ENCODE assay signal across 17 cellular contexts in genomic region chr21:36163780-36164426, GRCh38. TPM values are rescaled to one million over a fixed set of nuclear protein-coding genes. Genes with fewer than 3 reads are reported as not detected.
A peak's percentile ranks its signal among the peaks of the same experiment; 100 is the strongest.
DNase-seq lines count a peak whose midpoint lies in the region; ATAC-seq, FAIRE-seq and TF ChIP-seq lines count a peak whose summit lies in the region.
"Had no signal": no experiment of that assay in that cellular context is flagged by ENCODE, and none has a peak within 500 bp of the region (broad histone marks: within the 10 kb centered on the region; RNA-seq: fewer than 3 reads in every experiment).

No MANE protein-coding gene starts in this region.

- H3K4me1 ChIP-seq in GM12878 (ENCODE audit: control insufficient read depth, insufficient read depth, low read length) (no peaks in the 10 kb centered on the region), transverse colon (peaks cover 6 to 56% (median 31%) of the 10 kb centered on the region in 4 donors)

- no peak overlapping the region for H3K4me3 ChIP-seq in GM12878
- no peak overlapping the region for H3K4me3 ChIP-seq in transverse colon
- H3K4me3 ChIP-seq: esophagus squamous epithelium, ovary had no signal

- H2AFZ ChIP-seq in GM12878 (ENCODE audit: control insufficient read depth, low read depth, low read length), result no peak overlapping the region

- H3K27me3 ChIP-seq in GM12878 (replicated peaks in 1 of 2; ENCODE audit: control insufficient read depth in 2 of 2, insufficient read depth in 2 of 2, low read length in 1 of 2) (no peaks in the 10 kb centered on the region), transverse colon (no peaks in the 10 kb centered on the region)
- H3K27me3 ChIP-seq: esophagus squamous epithelium, ovary had no signal

- FAIRE-seq in GM12878 (lab: Jason Lieb, UNC), result peak; percentile 13
- FAIRE-seq: GM18507, TTC549 had no signal

- CTCF ChIA-PET in GM12878 (lab: Yijun Ruan, JAX), result interaction anchor here (0.5 to 2.0 kb wide), 5 partner anchors 20 to 167 kb away, joined by 3 to 5 read pairs (median 3); no protein-coding TSS in a partner anchor

- no peak for TF ChIP-seq RAD21 in GM12878 (IDR thresholded peaks at IDR 0.05; ENCODE audit: insufficient read depth, low read depth, low read length)

- POLR2A ChIA-PET in GM12878 (lab: Charles Lee), result no interaction called here

- H4K20me1 ChIP-seq in GM12878 (ENCODE audit: control insufficient read depth, insufficient read depth), result no peaks in the 10 kb centered on the region

- ATAC-seq in GM12878 (no peak), GM21737 (IDR thresholded peaks at IDR 0.05; ENCODE audit: unreplicated experiment) (no peak), HG03342 (IDR thresholded peaks at IDR 0.05; ENCODE audit: unreplicated experiment) (no peak), GM19455 (IDR thresholded peaks at IDR 0.05; ENCODE audit: unreplicated experiment) (no peak)

- in situ Hi-C loops in GM12878 (cut with MboI) (no loop called here), transverse colon (cut with MboI; ENCODE audit: low pct_ligation_motif_present in 1 of 4, low pct_unique_long_range_greater_than_20kb in 1 of 4, low sequenced_read_pairs in 3 of 4) (no loop called here)

- H3K9ac ChIP-seq in GM12878 (ENCODE audit: control insufficient read depth, insufficient read depth, low read length), result no peak overlapping the region

- SMC1A ChIA-PET in GM12878 (lab: Charles Lee; ENCODE audit: uncharacterized antibody, unreplicated experiment), result interaction anchor here (0.6 kb wide), 1 partner anchor 837 kb away, joined by 3 read pairs; no protein-coding TSS in a partner anchor

- DNase-seq in SKM-1 treated with dmso at 0.1 percent for 144 hours (lab: John Stamatoyannopoulos, UW; ENCODE audit: unreplicated experiment) (peak; percentile 62), SKM-1 (lab: John Stamatoyannopoulos, UW; ENCODE audit: unreplicated experiment) (no peak), NCI-H2107 (lab: John Stamatoyannopoulos, UW) (peak; percentile 49), GM12878 (ENCODE audit: low read depth, low spot score) (no peak), transverse colon (no peak)
- DNase-seq: cerebellar nuclear complex; esophagus squamous epithelium; HCEC 1CT; mammary epithelial cell; NCI-H187 treated with DMSO at 0.1 percent for 48 hours; ovary; stimulated activated CD4-positive, alpha-beta T cell treated with anti-CD3 and anti-CD28 coated beads, Interleukin-1b, Interleukin-23, amount 100 ng/mL, for 48 hours had no signal

- no peaks in the 10 kb centered on the region for H3K36me3 ChIP-seq in GM12878 (ENCODE audit: control insufficient read depth in 2 of 2, insufficient read depth in 2 of 2, low read length in 1 of 2)
- peaks cover 0 to 9% (median 4%) of the 10 kb centered on the region in 4 donors for H3K36me3 ChIP-seq in transverse colon
- H3K36me3 ChIP-seq: ovary had no signal

- TF ChIP-seq CTCF in GM12878 (IDR thresholded peaks at IDR 0.05 in 2 of 3, conservative IDR thresholded peaks at IDR 0.05 in 1 of 3; ENCODE audit: control insufficient read depth in 2 of 3, extremely low read depth in 1 of 3, insufficient read depth in 1 of 3, low read depth in 3 of 3, low read length in 3 of 3) (no peak), transverse colon (IDR thresholded peaks at IDR 0.05) (no peak)

- H3K4me2 ChIP-seq in GM12878 (ENCODE audit: control insufficient read depth, insufficient read depth), result no peak overlapping the region

- no peaks in the 10 kb centered on the region for H3K79me2 ChIP-seq in GM12878 (ENCODE audit: control insufficient read depth, insufficient read depth, low read length)

- H3K27ac ChIP-seq in GM12878 (ENCODE audit: control insufficient read depth, insufficient read depth) (no peak overlapping the region), transverse colon (peak overlapping the region; percentile 50 to 72 (median 56))
- H3K27ac ChIP-seq: esophagus squamous epithelium, ovary had no signal

- no peaks in the 10 kb centered on the region for H3K9me3 ChIP-seq in GM12878 (replicated peaks; ENCODE audit: control insufficient read depth, insufficient read depth, low read length)
- H3K9me3 ChIP-seq in transverse colon, result no peaks in the 10 kb centered on the region
- H3K9me3 ChIP-seq: esophagus squamous epithelium, ovary had no signal

- TF ChIP-seq POLR2A in GM12878 (IDR thresholded peaks at IDR 0.05; ENCODE audit: low read depth, low read length) (no peak), transverse colon (IDR thresholded peaks at IDR 0.05) (no peak)

- WGBS in GM12878 (ENCODE audit: insufficient coverage, insufficient replicate concordance, low lambda C conversion rate, missing lambda C conversion rate), result 75% methylated on average over 7 of the region's 7 CpGs
- 50 to 58% methylated on average over 1 to 7 of the region's 7 CpGs for WGBS in transverse colon (ENCODE audit: low coverage in 1 of 2), 2 donors

- RAD21 ChIA-PET in GM12878 (lab: Charles Lee; ENCODE audit: unreplicated experiment), result no interaction called here

- TF ChIP-seq EP300 in GM12878 (IDR thresholded peaks at IDR 0.05; ENCODE audit: borderline replicate concordance in 1 of 2, control insufficient read depth in 1 of 2, low read depth in 2 of 2, low read length in 2 of 2) (no peak), transverse colon (IDR thresholded peaks at IDR 0.05; ENCODE audit: low read depth) (no peak)

- intact Hi-C loops in GM12878 (cut with micrococcal nuclease; ENCODE audit: unreplicated experiment), result no loop called here
- intact Hi-C loops in transverse colon (cut with DNase I; ENCODE audit: low total_unique reads), result no loop called here

- no TSS peak for BruUV-seq in GM12878 (replicated peaks; lab: Mats Ljungman, UMichigan)

TF ChIP-seq in GM12878, 131 proteins besides CTCF, POLR2A, EP300 and RAD21:
- TF ChIP-seq CHD2 (IDR thresholded peaks at IDR 0.05; ENCODE audit: borderline replicate concordance, low read depth, low read length) (no peak), ESRRA (IDR thresholded peaks at IDR 0.05; ENCODE audit: low read length) (no peak), BMI1 (IDR thresholded peaks at IDR 0.05; ENCODE audit: borderline replicate concordance) (no peak), CREB1 (IDR thresholded peaks at IDR 0.05; ENCODE audit: low read depth) (no peak)
TF ChIP-seq in GM12878: peak in this region for 0.

RNA-seq across cellular contexts. Expression of gene DOP1B, which starts 7.3 kb away (rescaled TPM):
- total RNA-seq in GM12878 (2013; cell fraction: nucleolus; rRNA removed), result 32.4 and 33.1 TPM in 2 replicates
- total RNA-seq in GM12878 (2014; rRNA removed) (3.5 and 4.0 TPM in 2 replicates), GM12878 (2014; rRNA removed; fragmentation: Illumina TruSeq; extraction: Trizol) (3.8 and 4.3 TPM in 2 replicates), GM12878 (2021) (11.0 and 12.2 TPM in 2 replicates), transverse colon (10 to 100 TPM; 49.4 to 74.4 (median 61.0) TPM)
- 1.2 TPM for polyA plus RNA-seq in GM12878 (2011; ENCODE audit: low read depth)
- polyA plus RNA-seq in GM12878 (2011; rRNA removed) (1.2 and 1.6 TPM in 2 replicates), GM12878 (2014; fragmentation: Illumina TruSeq; extraction: Trizol) (6.0 and 6.6 TPM in 2 replicates), GM12878 (2014; fragmentation: Nextera tagmentation; extraction: Ambion mirVana) (1 to 10 TPM; 1.2 to 1.3 TPM), GM12878 (2014; rRNA removed) (4.7 and 4.8 TPM in 2 replicates), GM12878 (2016; fragmentation: Nextera tagmentation; extraction: Ambion mirVana) (1 to 10 TPM; 5.6 to 6.3 TPM)
- 1.3 and 1.7 TPM in 2 replicates for polyA plus RNA-seq in GM12878 (2011; cell fraction: cytosol; rRNA removed)
- polyA plus RNA-seq in GM12878 (2011; cell fraction: nucleus; rRNA removed), result 2.2 and 2.5 TPM in 2 replicates
- 1.2 and 1.5 TPM in 2 replicates for polyA plus RNA-seq in GM12878 (2012)
- 2.6 and 2.9 TPM in 2 replicates for polyA minus RNA-seq in GM12878 (2011; rRNA and poly(A)+ RNA removed)
- 0.80 and 1.5 TPM in 2 replicates for polyA minus RNA-seq in GM12878 (2011; cell fraction: cytosol; rRNA and poly(A)+ RNA removed)
- 2.9 and 4.5 TPM in 2 replicates for polyA minus RNA-seq in GM12878 (2011; cell fraction: nucleus; rRNA and poly(A)+ RNA removed)

RNA-seq across cellular contexts. Expression of gene CBR3, which starts 29.0 kb away (rescaled TPM):
- total RNA-seq in GM12878 (2013; cell fraction: nucleolus; rRNA removed), result 0.35 and 0.61 TPM in 2 replicates
- total RNA-seq in GM12878 (2014; rRNA removed) (8.9 and 9.1 TPM in 2 replicates), GM12878 (2014; rRNA removed; fragmentation: Illumina TruSeq; extraction: Trizol) (9.2 and 10.5 TPM in 2 replicates), GM12878 (2021) (14.1 and 15.2 TPM in 2 replicates), transverse colon (1 to 10 TPM in 2 of 4 donors, not detected in 2; 3.4 to 5.1 TPM)
- 0.93 TPM for polyA plus RNA-seq in GM12878 (2011; ENCODE audit: low read depth)
- polyA plus RNA-seq in GM12878 (2011; rRNA removed) (0.48 and 0.72 TPM in 2 replicates), GM12878 (2014; fragmentation: Illumina TruSeq; extraction: Trizol) (6.6 and 7.5 TPM in 2 replicates), GM12878 (2014; fragmentation: Nextera tagmentation; extraction: Ambion mirVana) (10 to 100 TPM in 1 of 2 experiments, 1 to 10 TPM in 1; 4.4 to 11.9 TPM), GM12878 (2014; rRNA removed) (13.7 and 17.2 TPM in 2 replicates), GM12878 (2016; fragmentation: Nextera tagmentation; extraction: Ambion mirVana) (10 to 100 TPM; 16.2 to 16.4 TPM)
- 0.46 and 0.57 TPM in 2 replicates for polyA plus RNA-seq in GM12878 (2011; cell fraction: cytosol; rRNA removed)
- polyA plus RNA-seq in GM12878 (2011; cell fraction: nucleus; rRNA removed), result 0.19 and 0.28 TPM in 2 replicates
- polyA plus RNA-seq in GM12878 (2012), result 0.60 and 0.80 TPM in 2 replicates
- 0.22 and 0.46 TPM in 2 replicates for polyA minus RNA-seq in GM12878 (2011; rRNA and poly(A)+ RNA removed)
- not detected in 2 replicates for polyA minus RNA-seq in GM12878 (2011; cell fraction: cytosol; rRNA and poly(A)+ RNA removed)
- polyA minus RNA-seq in GM12878 (2011; cell fraction: nucleus; rRNA and poly(A)+ RNA removed), result 0.36 TPM in 1 of 2 replicates, not detected in the other

Comparison
In these comparisons a context has a peak if more than half of its experiments do, and no peak if none do; other contexts are left out.
1. DNase-seq: peak in SKM-1 treated with dmso at 0.1 percent for 144 hours (single experiment) and NCI-H2107 (single experiment); none in SKM-1 (single experiment), GM12878 (single experiment) and transverse colon (single experiment).